18 cellular contexts compared by ENCODE assay signal in genomic region chr6:39753745-39754084, GRCh38. TPM values are rescaled to one million over a fixed set of nuclear protein-coding genes. Genes with fewer than 3 reads are reported as not detected.
DNase-seq lines count a peak whose midpoint lies in the region; ATAC-seq and TF ChIP-seq lines count a peak whose summit lies in the region.
"Had no signal": no experiment of that assay in that cellular context is flagged by ENCODE, and none has a peak within 500 bp of the region (broad histone marks: within the 10 kb centered on the region; RNA-seq: fewer than 3 reads in every experiment).

No MANE protein-coding gene starts in this region.

- H3K36me3 ChIP-seq in left ventricle myocardium inferior: no peaks in the 10 kb centered on the region
- H3K36me3 ChIP-seq in gastrocnemius medialis: no peaks in the 10 kb centered on the region
- H3K36me3 ChIP-seq: Peyer's patch, upper lobe of left lung had no signal

- peaks cover 29% of the 10 kb centered on the region for H3K4me1 ChIP-seq in left ventricle myocardium inferior
- H3K4me1 ChIP-seq in gastrocnemius medialis: peaks cover 17 to 19% of the 10 kb centered on the region in 2 donors
- H3K4me1 ChIP-seq: A549, Peyer's patch, upper lobe of left lung had no signal

- peak overlapping the region; percentile 46 to 78 for H3K27ac ChIP-seq in coronary artery
- peak overlapping the region; percentile 65 for H3K27ac ChIP-seq in left ventricle myocardium inferior (replicated peaks)
- peak overlapping the region; percentile 24 to 63 (median 34) for H3K27ac ChIP-seq in gastrocnemius medialis
- H3K27ac ChIP-seq: A549 had no signal

- no peak for TF ChIP-seq POLR2A in gastrocnemius medialis (IDR thresholded peaks at IDR 0.05)

- in situ Hi-C loops in gastrocnemius medialis (cut with MboI; ENCODE audit: low sequenced_read_pairs in 4 of 4): no loop called here

- H3K27me3 ChIP-seq in left ventricle myocardium inferior (ENCODE audit: low read depth): no peaks in the 10 kb centered on the region
- H3K27me3 ChIP-seq in gastrocnemius medialis: no peaks in the 10 kb centered on the region
- H3K27me3 ChIP-seq: Peyer's patch, upper lobe of left lung had no signal

- H3K9me3 ChIP-seq in left ventricle myocardium inferior (replicated peaks): no peaks in the 10 kb centered on the region
- H3K9me3 ChIP-seq in gastrocnemius medialis: no peaks in the 10 kb centered on the region
- H3K9me3 ChIP-seq: A549, Peyer's patch, upper lobe of left lung had no signal

- intact Hi-C loops in left ventricle myocardium inferior (cut with micrococcal nuclease) (no loop called here), gastrocnemius medialis (cut with DNase I; ENCODE audit: low total_unique reads) (no loop called here)

- ATAC-seq in gastrocnemius medialis: peak; percentile 74 to 80
- no peak for ATAC-seq in HG02759 (IDR thresholded peaks at IDR 0.05; ENCODE audit: unreplicated experiment)
- ATAC-seq: A549 had no signal

- no peak for TF ChIP-seq CTCF in AG10803 (conservative IDR thresholded peaks at IDR 0.05; ENCODE audit: low read length)
- no peak for TF ChIP-seq CTCF in coronary artery (IDR thresholded peaks at IDR 0.05)
- no peak for TF ChIP-seq CTCF in left ventricle myocardium inferior (IDR thresholded peaks at IDR 0.05; ENCODE audit: borderline replicate concordance)
- no peak for TF ChIP-seq CTCF in gastrocnemius medialis (IDR thresholded peaks at IDR 0.05 in 4 of 5, conservative IDR thresholded peaks at IDR 0.05 in 1 of 5)

- DNase-seq in AG10803 (ENCODE audit: low read depth) (peak; percentile 56), coronary artery (ENCODE audit: low spot score) (no peak), left ventricle myocardium inferior (no peak), gastrocnemius medialis (peak in 1 of 2 donors; percentile 8), foreskin melanocyte (no peak), NCI-H510A (lab: John Stamatoyannopoulos, UW) (no peak), DMS53 (lab: John Stamatoyannopoulos, UW) (no peak)
- DNase-seq: activated CD4-positive, alpha-beta T cell treated with anti-CD3 and anti-CD28 coated beads for 4 hours; activated gamma-delta T cell treated with Interleukin-2 at 50 U/mL for 16 hours; CD4-positive, alpha-beta T cell; DMS79; H7; Kasumi-1; NCI-H1092 treated with DMSO at 0.1 percent for 48 hours; Peyer's patch; upper lobe of left lung had no signal

- H3K4me3 ChIP-seq in AG10803 (ENCODE audit: low read length): no peak overlapping the region
- H3K4me3 ChIP-seq in coronary artery: no peak overlapping the region
- H3K4me3 ChIP-seq in left ventricle myocardium inferior: no peak overlapping the region
- no peak overlapping the region for H3K4me3 ChIP-seq in gastrocnemius medialis
- H3K4me3 ChIP-seq: A549, Peyer's patch, upper lobe of left lung had no signal

RNA-seq across cellular contexts. Expression of gene KIF6, which starts 28.5 kb away (rescaled TPM):
- total RNA-seq in left ventricle myocardium inferior (0.69 TPM), gastrocnemius medialis (not detected)
- total RNA-seq: CD4-positive, alpha-beta T cell had no signal

RNA-seq across cellular contexts. Expression of gene DAAM2, which starts 38.5 kb away (rescaled TPM):
- total RNA-seq in left ventricle myocardium inferior (19.1 TPM), gastrocnemius medialis (10 to 100 TPM; 25.9 to 84.0 (median 48.5) TPM)
- total RNA-seq: CD4-positive, alpha-beta T cell had no signal
